In the genomic region with DNA sequence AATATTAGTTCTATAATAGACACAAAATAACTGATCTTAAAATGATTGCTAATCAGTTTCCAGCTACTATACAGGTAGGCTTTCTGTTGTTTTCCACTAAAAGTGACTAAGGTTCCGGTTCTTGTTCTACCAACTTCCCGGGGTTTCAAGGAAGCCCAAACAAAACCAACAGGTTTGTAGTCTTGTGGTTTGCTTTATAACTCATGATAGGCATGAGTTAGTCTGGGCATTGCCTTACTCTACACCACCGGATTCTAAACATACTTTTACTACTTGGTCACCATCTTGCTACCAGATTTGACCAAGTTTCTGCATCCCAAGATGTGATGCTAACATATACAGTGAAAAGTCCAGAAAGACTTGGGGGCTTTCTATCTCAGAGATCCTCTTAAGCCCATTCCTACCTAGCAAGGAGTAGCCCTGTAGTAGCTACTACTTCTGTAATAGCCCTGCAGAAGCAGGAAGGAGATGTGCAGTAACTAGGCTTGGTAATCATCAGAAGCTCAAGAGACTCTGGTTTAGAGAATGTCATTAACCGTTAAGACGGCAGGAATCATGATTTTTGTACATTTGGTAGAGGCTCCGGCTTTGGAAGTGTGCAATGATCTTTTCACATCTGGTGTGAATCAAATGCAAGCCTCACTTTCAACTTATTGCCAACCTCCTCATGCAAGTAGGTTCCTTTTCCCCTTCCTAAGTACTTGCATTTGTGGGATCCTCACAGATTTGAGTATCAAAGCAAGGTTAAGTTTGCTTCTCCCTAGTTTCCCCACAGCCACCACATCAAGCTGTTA, we compare ENCODE assay signal across 8 cellular contexts. TPM values are rescaled to one million over a fixed set of nuclear protein-coding genes. Genes with fewer than 3 reads are reported as not detected.
DNase-seq lines count a peak whose midpoint lies in the region; TF ChIP-seq lines count a peak whose summit lies in the region.

No MANE protein-coding gene starts in this region.

- no peak for TF ChIP-seq POLR2A in tibial nerve (IDR thresholded peaks at IDR 0.05)

- 56 to 60% methylated on average over 6 of the region's 6 CpGs for WGBS in tibial nerve, 2 donors

- in situ Hi-C loops in GM13977 (cut with MboI; ENCODE audit: low pct_unique_long_range_greater_than_20kb, low sequenced_read_pairs, unreplicated experiment) = no loop called here

- no peak for DNase-seq in GM12865 (ENCODE audit: low read depth)
- DNase-seq in SK-N-MC (ENCODE audit: low read depth, low spot score) = no peak
- DNase-seq in fibroblast of peridontal ligament (ENCODE audit: extremely low read depth) = peak; percentile 60
- peak; percentile 2 for DNase-seq in retina
- no peak for DNase-seq in RPMI8226
- no peak for DNase-seq in tibial nerve (ENCODE audit: low spot score in 2 of 2)
- DNase-seq in GM13977 (ENCODE audit: low spot score) = no peak
- no peak for DNase-seq in amniotic stem cell (lab: John Stamatoyannopoulos, UW)

- no peak overlapping the region for H3K9ac ChIP-seq in SK-N-MC (ENCODE audit: insufficient read length)

- H3K36me3 ChIP-seq in SK-N-MC (ENCODE audit: insufficient read depth, low read length) (no peaks in the 10 kb centered on the region), tibial nerve (peaks cover 0 to 5% (median 0%) of the 10 kb centered on the region in 3 donors)

- H3K4me3 ChIP-seq in GM12865 (ENCODE audit: low read depth, low read length) = peak overlapping the region; percentile 85
- peak overlapping the region; percentile 87 for H3K4me3 ChIP-seq in SK-N-MC
- H3K4me3 ChIP-seq in tibial nerve = peak overlapping the region in 2 of 4 donors; percentile 66 to 95

- no peak for TF ChIP-seq EP300 in tibial nerve (IDR thresholded peaks at IDR 0.05)

- H3K27ac ChIP-seq in SK-N-MC (no peak overlapping the region), tibial nerve (no peak overlapping the region)

- H3K4me1 ChIP-seq in tibial nerve = peaks cover 0 to 24% (median 16%) of the 10 kb centered on the region in 4 donors

- no peaks in the 10 kb centered on the region for H3K27me3 ChIP-seq in tibial nerve

- no peak for TF ChIP-seq CTCF in GM12865 (IDR thresholded peaks at IDR 0.05; ENCODE audit: insufficient read depth, low read depth, low read length, missing control alignments)
- no peak for TF ChIP-seq CTCF in tibial nerve (IDR thresholded peaks at IDR 0.05)
- no peak for TF ChIP-seq CTCF in GM13977 (IDR thresholded peaks at IDR 0.05; ENCODE audit: extremely low read depth, insufficient read depth, missing control alignments)

- H3K9me3 ChIP-seq in SK-N-MC (ENCODE audit: low read depth, low read length) (no peaks in the 10 kb centered on the region), tibial nerve (no peaks in the 10 kb centered on the region)

RNA-seq across cellular contexts. Expression of gene FAM117A, which starts 1.6 kb away (rescaled TPM):
- total RNA-seq in tibial nerve = 10 to 100 TPM; 12.9 to 23.1 (median 18.3) TPM

RNA-seq across cellular contexts. Expression of gene KAT7, which starts 26.1 kb away (rescaled TPM):
- total RNA-seq in tibial nerve = 10 to 100 TPM; 31.6 to 45.6 (median 42.0) TPM

RNA-seq across cellular contexts. Expression of gene SLC35B1, which starts 54.6 kb away (rescaled TPM):
- 10 to 100 TPM; 29.6 to 46.5 (median 42.8) TPM for total RNA-seq in tibial nerve

Comparison
In these comparisons a context has a peak if more than half of its experiments do, and no peak if none do; other contexts are left out.
1. DNase-seq: peak in fibroblast of peridontal ligament (single experiment) and retina (single experiment); none in GM12865 (single experiment), SK-N-MC (single experiment), RPMI8226 (single experiment), tibial nerve (0 of 2), GM13977 (single experiment) and amniotic stem cell (single experiment).